In the genomic region with DNA sequence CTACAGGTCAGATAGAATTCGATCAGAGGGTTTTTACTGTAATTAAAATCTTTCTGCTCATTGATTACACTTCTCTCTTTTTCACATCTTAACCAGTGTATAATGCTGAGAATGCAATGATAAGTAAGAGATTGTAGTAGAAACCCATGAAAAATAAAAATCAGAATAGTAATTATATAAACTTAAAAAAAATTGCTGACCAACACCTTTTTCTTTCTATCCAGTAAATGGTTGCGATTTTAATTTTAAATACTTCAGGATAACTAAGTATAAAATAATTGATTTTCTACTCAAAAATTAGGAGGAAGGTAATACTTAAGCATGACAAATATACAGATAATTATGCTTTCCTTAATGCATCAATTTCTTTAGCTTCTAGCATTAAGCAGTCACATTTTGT, we compare ENCODE assay signal across 22 cellular contexts.
"Had no signal": no experiment of that assay in that cellular context is flagged by ENCODE, and none has a peak within 500 bp of the region (broad histone marks: within the 10 kb centered on the region; RNA-seq: fewer than 3 reads in every experiment).

No MANE protein-coding gene starts in this region.

- H3K4me1 ChIP-seq: Peyer's patch, SJSA1 had no signal

- H3K27ac ChIP-seq: PC-9, Peyer's patch, SJSA1, SK-N-MC had no signal

- H3K36me3 ChIP-seq: Peyer's patch, SJSA1 had no signal

- H3K4me3 ChIP-seq: PC-9, Peyer's patch, SJSA1, SK-N-MC had no signal

- H3K27me3 ChIP-seq: Peyer's patch, SJSA1 had no signal

- ATAC-seq: Right ventricle myocardium inferior had no signal

- H3K9me3 ChIP-seq: Peyer's patch, SJSA1 had no signal

- H3K4me2 ChIP-seq: PC-9 had no signal

- DNase-seq: Kasumi-1; KG1; MM.1S; NCI-H1092 treated with DMSO at 0.1 percent for 48 hours; NCI-H1436; NCI-H187; NCI-H2029; NCI-H2081 treated with DMSO at 0.1 percent for 48 hours; NCI-H2171; NCI-H446; NCI-H510A; NCI-H524 treated with DMSO at 0.1 percent for 48 hours; NCI-H69; NCI-H774; NK-92 treated with Interleukin-12 subunit alpha and Interleukin-12 subunit beta, amount 100 ng/mL, for 24 hours; OCI-M1; PC-9; Peyer's patch; SIG-M5 had no signal

- H2AFZ ChIP-seq: PC-9 had no signal
